ENCODE assay signal across 11 cellular contexts in genomic region chr17:45246338-45246737, GRCh38. TPM values are rescaled to one million over a fixed set of nuclear protein-coding genes. Genes with fewer than 3 reads are reported as not detected.
A peak's percentile ranks its signal among the peaks of the same experiment; 100 is the strongest.
DNase-seq lines count a peak whose midpoint lies in the region; ATAC-seq, FAIRE-seq and TF ChIP-seq lines count a peak whose summit lies in the region.
"Had no signal": no experiment of that assay in that cellular context is flagged by ENCODE, and none has a peak within 500 bp of the region (broad histone marks: within the 10 kb centered on the region; RNA-seq: fewer than 3 reads in every experiment).

No MANE protein-coding gene starts in this region.

- WGBS in K562 (ENCODE audit: insufficient coverage, low coverage, missing lambda C conversion rate) = 87% methylated on average over 8 of the region's 8 CpGs

- H3K27ac Mint-ChIP-seq in CD4-positive, alpha-beta memory T cell = peak overlapping the region; percentile 49 to 99 (median 97)
- no peak overlapping the region for H3K27ac Mint-ChIP-seq in nephron progenitor cell

- no peaks in the 10 kb centered on the region for H3K79me2 ChIP-seq in KMS-11 (ENCODE audit: insufficient read depth, low read depth)
- H3K79me2 ChIP-seq in K562 (ENCODE audit: control insufficient read depth, insufficient read depth, low read length) = peaks cover 26% of the 10 kb centered on the region

- DNase-seq in CD4-positive, alpha-beta memory T cell = no peak
- DNase-seq in K562 (ENCODE audit: extremely low read depth in 1 of 4, low spot score in 3 of 4) (no peak), nephron progenitor cell (no peak), erythroblast (lab: John Stamatoyannopoulos, UW) (no peak), GDM1 (lab: John Stamatoyannopoulos, UW) (no peak), CD1c-positive myeloid dendritic cell (ENCODE audit: extremely low spot score) (no peak), occipital lobe (lab: John Stamatoyannopoulos, UW) (no peak)
- DNase-seq: NCI-H1417 treated with DMSO at 0.1 percent for 48 hours had no signal

- no peak for TF ChIP-seq RAD21 in K562 (CRISPR knock-in tag; conservative IDR thresholded peaks at IDR 0.05 in 1 of 2, IDR thresholded peaks at IDR 0.05 in 1 of 2)

- in situ Hi-C loops in K562 (cut with MboI) = no loop called here

- no peak for ATAC-seq in K562

- H3K27me3 ChIP-seq in CD4-positive, alpha-beta memory T cell (ENCODE audit: insufficient read depth, low read length) = no peaks in the 10 kb centered on the region
- H3K27me3 ChIP-seq in KMS-11 (ENCODE audit: insufficient read depth, low read depth) (no peaks in the 10 kb centered on the region), K562 (ENCODE audit: control insufficient read depth in 2 of 2, insufficient read depth in 2 of 2, low read length in 2 of 2) (no peaks in the 10 kb centered on the region)

- H2AFZ ChIP-seq in KMS-11 (ENCODE audit: low read depth) (no peak overlapping the region), K562 (ENCODE audit: low read depth, low read length) (no peak overlapping the region)

- H3K4me2 ChIP-seq in KMS-11 (peak overlapping the region; percentile 69; the same call in 1 of the 2 replicates), K562 (ENCODE audit: insufficient read depth, low read length) (peak overlapping the region; percentile 81; the same call in 1 of the 2 replicates)

- H3K4me1 Mint-ChIP-seq in CD4-positive, alpha-beta memory T cell = peaks cover 20 to 74% (median 45%) of the 10 kb centered on the region in 4 donors
- H3K4me1 Mint-ChIP-seq in nephron progenitor cell = peaks cover 16% of the 10 kb centered on the region

- FAIRE-seq in K562 (lab: Jason Lieb, UNC) = no peak

- H3K9ac ChIP-seq in KMS-11 (no peak overlapping the region), K562 (ENCODE audit: insufficient read depth in 1 of 2, low read depth in 2 of 2, low read length in 2 of 2) (peak overlapping the region in 1 of 2 experiments; percentile 95; a peak in 2 of 4 replicates)

- no peaks in the 10 kb centered on the region for H3K9me1 ChIP-seq in K562 (ENCODE audit: control insufficient read depth, insufficient read depth, low read length)

- no peak for TF ChIP-seq EP300 in K562 (IDR thresholded peaks at IDR 0.05; ENCODE audit: low read length)

- H3K36me3 Mint-ChIP-seq in CD4-positive, alpha-beta memory T cell = peaks cover 23 to 62% of the 10 kb centered on the region in 2 donors
- peaks cover 7% of the 10 kb centered on the region for H3K36me3 Mint-ChIP-seq in nephron progenitor cell (ENCODE audit: low read depth)

- H3K36me3 ChIP-seq in CD4-positive, alpha-beta memory T cell (ENCODE audit: insufficient read depth, low read length) = peaks cover 57% of the 10 kb centered on the region
- H3K36me3 ChIP-seq in KMS-11 (ENCODE audit: insufficient read depth) (peaks cover 3% of the 10 kb centered on the region; the same call in 1 of the 2 replicates), K562 (ENCODE audit: control insufficient read depth, insufficient read depth, low read length) (peaks cover 49% of the 10 kb centered on the region; the same call in 2 of the 3 replicates)

- H3K4me3 Mint-ChIP-seq in CD4-positive, alpha-beta memory T cell = peak overlapping the region; percentile 5 to 88 (median 56)
- H3K4me3 Mint-ChIP-seq in nephron progenitor cell = peak overlapping the region; percentile 87

- intact Hi-C loops in CD4-positive, alpha-beta memory T cell (cut with micrococcal nuclease) = loop anchor here (5.0 kb wide), 1 partner anchor 184 kb away; the partner anchor contains the start of gene NMT1
- intact Hi-C loops in K562 (cut with micrococcal nuclease) = no loop called here

- no peak for TF ChIP-seq CTCF in KMS-11 (conservative IDR thresholded peaks at IDR 0.05; ENCODE audit: low read depth, low read length)
- TF ChIP-seq CTCF in K562 (IDR thresholded peaks at IDR 0.05 in 2 of 3, conservative IDR thresholded peaks at IDR 0.05 in 1 of 3; ENCODE audit: insufficient read depth in 2 of 3, low read depth in 1 of 3, low read length in 3 of 3) = no peak
- no peak for TF ChIP-seq CTCF in nephron progenitor cell (IDR thresholded peaks at IDR 0.05)

- POLR2A ChIA-PET in CD4-positive, alpha-beta memory T cell (lab: Charles Lee; ENCODE audit: partially characterized antibody) = interaction anchor here (1.3 to 30.3 kb wide), 9 partner anchors 8 to 139 kb away, joined by 5 to 1143 read pairs (median 24); partner anchors contain the start of genes FMNL1, HEXIM1, HEXIM2 and MAP3K14
- POLR2A ChIA-PET in K562 (lab: Yijun Ruan, JAX) = interaction anchor here (1.3 to 1.6 kb wide), 2 partner anchors 17 to 97 kb away, joined by 3 to 5 read pairs; no protein-coding TSS in a partner anchor

- peak overlapping the region in 1 of 2 donors; percentile 81 for H3K4me3 ChIP-seq in CD4-positive, alpha-beta memory T cell (ENCODE audit: low read length in 2 of 2)
- H3K4me3 ChIP-seq in KMS-11 (IDR thresholded peaks at IDR 0.05; ENCODE audit: insufficient read depth, low read depth, low read length) (no peak overlapping the region), K562 (no peak overlapping the region)

- H3K4me1 ChIP-seq in CD4-positive, alpha-beta memory T cell (ENCODE audit: insufficient read depth, low read length) = peaks cover 75% of the 10 kb centered on the region
- H3K4me1 ChIP-seq in KMS-11 (ENCODE audit: low read depth, poor library complexity, severe bottlenecking) = peaks cover 19% of the 10 kb centered on the region
- H3K4me1 ChIP-seq in K562 (replicated peaks in 1 of 2; ENCODE audit: control insufficient read depth in 2 of 2, insufficient read depth in 2 of 2, low read length in 2 of 2) = peaks cover 20 to 58% of the 10 kb centered on the region in 2 experiments

- CTCF ChIA-PET in CD4-positive, alpha-beta memory T cell (lab: Charles Lee; ENCODE audit: partially characterized antibody) = interaction anchor here (1.0 to 8.9 kb wide), 9 partner anchors 10 to 136 kb away, joined by 3 to 58 read pairs (median 22); partner anchors contain the start of gene FMNL1
- CTCF ChIA-PET in K562 (lab: Yijun Ruan, JAX; ENCODE audit: low intra/inter-chr PET ratio) = no interaction called here

- no peaks in the 10 kb centered on the region for H4K20me1 ChIP-seq in KMS-11 (ENCODE audit: insufficient read depth)
- H4K20me1 ChIP-seq in K562 (replicated peaks; ENCODE audit: control insufficient read depth, insufficient read depth, low read length) = no peaks in the 10 kb centered on the region

- H3K27me3 Mint-ChIP-seq in CD4-positive, alpha-beta memory T cell = no peaks in the 10 kb centered on the region
- peaks cover 38% of the 10 kb centered on the region for H3K27me3 Mint-ChIP-seq in nephron progenitor cell (ENCODE audit: low read depth, poor library complexity)

- TF ChIP-seq POLR2A in K562 (conservative IDR thresholded peaks at IDR 0.05) (no peak), erythroblast (IDR thresholded peaks at IDR 0.05; ENCODE audit: low read length) (no peak)

- H3K27ac ChIP-seq in CD4-positive, alpha-beta memory T cell (ENCODE audit: low read depth, low read length) = peak overlapping the region; percentile 91
- H3K27ac ChIP-seq in KMS-11 = peak overlapping the region; percentile 2; the same call in 1 of the 2 replicates
- H3K27ac ChIP-seq in K562 (ENCODE audit: extremely low read depth, low read depth, low read length) = no peak overlapping the region

- BruUV-seq in K562 (replicated peaks; lab: Mats Ljungman, UMichigan) = no TSS peak

- no peaks in the 10 kb centered on the region for H3K9me3 ChIP-seq in CD4-positive, alpha-beta memory T cell (ENCODE audit: control insufficient read depth in 1 of 2, low read length in 2 of 2)
- H3K9me3 ChIP-seq in K562 (replicated peaks; ENCODE audit: control insufficient read depth, insufficient read depth, low read depth, low read length) = no peaks in the 10 kb centered on the region; the same call in 1 of the 2 replicates

- no peaks in the 10 kb centered on the region for H3K9me3 Mint-ChIP-seq in CD4-positive, alpha-beta memory T cell
- H3K9me3 Mint-ChIP-seq in nephron progenitor cell = no peaks in the 10 kb centered on the region

RNA-seq across cellular contexts. Expression of gene SPATA32, which starts 15.6 kb away (rescaled TPM):
- total RNA-seq in CD4-positive, alpha-beta memory T cell = under 1 TPM; 0.22 to 0.41 TPM
- polyA plus RNA-seq in CD4-positive, alpha-beta memory T cell = under 1 TPM; 0.25 to 0.49 TPM
- total RNA-seq in K562 (2011; cell fraction: chromatin; rRNA removed; ENCODE audit: low replicate concordance) = 0.30 and 0.49 TPM in 2 replicates
- 0.17 and 0.26 TPM in 2 replicates for total RNA-seq in K562 (2011; cell fraction: nucleolus; rRNA removed)
- total RNA-seq in K562 (2011; cell fraction: nucleoplasm; rRNA removed) = 0.29 TPM in 1 of 2 replicates, not detected in the other
- total RNA-seq in K562 (2014; rRNA removed) (not detected in 2 replicates), K562 (2014; rRNA removed; fragmentation: Illumina TruSeq; extraction: Trizol) (not detected in 2 replicates), K562 (2015; rRNA removed; fragmentation: Illumina TruSeq; extraction: Trizol) (not detected in 2 replicates), K562 (2021) (not detected in 2 replicates), occipital lobe (not detected)
- polyA plus RNA-seq in K562 (2011; rRNA removed) (not detected in 2 replicates), K562 (2014; fragmentation: Illumina TruSeq; extraction: Trizol) (not detected in 2 replicates), K562 (2014; fragmentation: Nextera tagmentation; extraction: Ambion mirVana) (under 1 TPM; 0.03 to 0.06 TPM), K562 (2014; rRNA removed) (not detected in 2 replicates)
- not detected in 2 replicates for polyA plus RNA-seq in K562 (2011; cell fraction: cytosol; rRNA removed)
- not detected in 2 replicates for polyA plus RNA-seq in K562 (2011; cell fraction: nucleus; rRNA removed)
- polyA plus RNA-seq in K562 (2012) = 0.18 and 0.30 TPM in 2 replicates
- polyA minus RNA-seq in K562 (2011; rRNA and poly(A)+ RNA removed) = not detected in 2 replicates
- polyA minus RNA-seq in K562 (2011; cell fraction: cytosol; rRNA and poly(A)+ RNA removed) = not detected in 2 replicates
- not detected in 2 replicates for polyA minus RNA-seq in K562 (2011; cell fraction: nucleus; rRNA and poly(A)+ RNA removed)
- total RNA-seq: epithelial cell of proximal tubule, Right ventricle myocardium inferior had no signal

RNA-seq across cellular contexts. Expression of gene FMNL1, which starts 24.7 kb away (rescaled TPM):
- total RNA-seq in CD4-positive, alpha-beta memory T cell = 100 to 1,000 TPM; 403 to 405 TPM
- 10 to 100 TPM in 1 of 2 donors, 1 to 10 TPM in 1; 8.1 to 64.4 TPM for polyA plus RNA-seq in CD4-positive, alpha-beta memory T cell
- total RNA-seq in K562 (2011; cell fraction: chromatin; rRNA removed; ENCODE audit: low replicate concordance) = 52.9 and 134 TPM in 2 replicates
- total RNA-seq in K562 (2011; cell fraction: nucleolus; rRNA removed) = 50.8 and 62.5 TPM in 2 replicates
- total RNA-seq in K562 (2011; cell fraction: nucleoplasm; rRNA removed) = 48.8 and 58.4 TPM in 2 replicates
- total RNA-seq in K562 (2014; rRNA removed) (6.9 and 10.1 TPM in 2 replicates), K562 (2014; rRNA removed; fragmentation: Illumina TruSeq; extraction: Trizol) (5.7 and 5.8 TPM in 2 replicates), K562 (2015; rRNA removed; fragmentation: Illumina TruSeq; extraction: Trizol) (8.3 and 10.7 TPM in 2 replicates), K562 (2021) (32.1 and 36.6 TPM in 2 replicates), occipital lobe (1.9 TPM)
- polyA plus RNA-seq in K562 (2011; rRNA removed) (7.7 TPM in 2 replicates), K562 (2014; fragmentation: Illumina TruSeq; extraction: Trizol) (24.1 and 31.8 TPM in 2 replicates), K562 (2014; fragmentation: Nextera tagmentation; extraction: Ambion mirVana) (1 to 10 TPM in 1 of 2 experiments, under 1 TPM in 1; 0.70 to 1.3 TPM), K562 (2014; rRNA removed) (16.6 and 16.9 TPM in 2 replicates)
- polyA plus RNA-seq in K562 (2011; cell fraction: cytosol; rRNA removed) = 6.3 and 8.7 TPM in 2 replicates
- polyA plus RNA-seq in K562 (2011; cell fraction: nucleus; rRNA removed) = 57.8 and 61.3 TPM in 2 replicates
- 40.6 and 95.2 TPM in 2 replicates for polyA plus RNA-seq in K562 (2012)
- 3.6 and 10.5 TPM in 2 replicates for polyA minus RNA-seq in K562 (2011; rRNA and poly(A)+ RNA removed)
- polyA minus RNA-seq in K562 (2011; cell fraction: cytosol; rRNA and poly(A)+ RNA removed) = 19.9 and 27.9 TPM in 2 replicates
- 14.5 and 19.8 TPM in 2 replicates for polyA minus RNA-seq in K562 (2011; cell fraction: nucleus; rRNA and poly(A)+ RNA removed)
